1 cellular context compared by ENCODE assay signal in genomic region chr19:42151735-42152134, GRCh38.
TF ChIP-seq lines count a peak whose summit lies in the region.

No MANE protein-coding gene starts in this region.

TF ChIP-seq in SK-N-SH, 30 proteins besides CTCF, POLR2A, EP300 and RAD21 (continued from another document):
- TF ChIP-seq FOSL2 (IDR thresholded peaks at IDR 0.05; ENCODE audit: borderline replicate concordance, low read depth) (no peak), MXI1 (IDR thresholded peaks at IDR 0.05; ENCODE audit: low read depth, low read length) (no peak), MEF2A (IDR thresholded peaks at IDR 0.05; ENCODE audit: borderline replicate concordance, low read depth) (no peak), POLR2AphosphoS5 (IDR thresholded peaks at IDR 0.05; ENCODE audit: low read depth, low read length) (no peak), MAX (IDR thresholded peaks at IDR 0.05; ENCODE audit: low read depth) (no peak), FOXJ3 (CRISPR knock-in tag; IDR thresholded peaks at IDR 0.05) (no peak)
